In the genomic region with DNA sequence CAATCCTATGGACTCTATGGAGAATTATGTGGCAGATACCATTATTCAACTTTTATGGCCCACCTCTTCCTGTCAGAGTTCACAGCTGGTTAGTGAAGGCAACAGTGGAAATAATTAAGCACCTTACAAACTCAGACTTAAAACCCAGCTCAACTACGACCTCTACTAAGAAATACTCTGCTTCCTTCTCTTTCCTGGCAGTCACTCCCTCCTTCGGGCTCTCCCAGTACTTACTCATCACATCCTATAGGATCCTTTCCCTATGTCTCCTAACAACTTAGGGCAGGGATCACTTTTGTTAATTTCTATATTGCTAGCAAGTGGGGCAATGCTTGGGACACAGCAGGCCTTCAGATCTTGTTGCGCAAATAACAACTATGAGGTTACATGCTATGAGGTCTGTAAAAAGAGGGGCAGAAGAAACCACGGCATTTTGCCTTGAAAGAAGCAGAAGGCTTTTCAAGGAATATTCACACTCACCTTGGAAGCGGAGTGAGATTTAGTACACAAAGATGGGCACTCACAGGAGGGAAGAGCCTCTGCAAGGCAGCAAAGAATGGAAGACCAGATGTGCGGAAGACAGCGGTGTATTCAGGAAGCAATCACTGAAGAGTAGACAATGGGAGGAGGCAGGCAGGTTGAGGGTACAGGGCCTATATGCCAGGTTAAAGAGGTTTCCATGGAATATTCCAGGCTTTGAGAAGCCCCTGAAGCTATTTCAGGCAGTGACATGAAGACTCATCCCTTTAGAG, we compare ENCODE assay signal across 9 cellular contexts. TPM values are rescaled to one million over a fixed set of nuclear protein-coding genes. Genes with fewer than 3 reads are reported as not detected.
DNase-seq lines count a peak whose midpoint lies in the region; ATAC-seq and TF ChIP-seq lines count a peak whose summit lies in the region.
"Had no signal": no experiment of that assay in that cellular context is flagged by ENCODE, and none has a peak within 500 bp of the region (broad histone marks: within the 10 kb centered on the region; RNA-seq: fewer than 3 reads in every experiment).

No MANE protein-coding gene starts in this region.

- peaks cover 41% of the 10 kb centered on the region for H3K4me1 Mint-ChIP-seq in CD4-positive, alpha-beta T cell (ENCODE audit: low read depth)
- peaks cover 5% of the 10 kb centered on the region for H3K4me1 Mint-ChIP-seq in activated T-helper 17 cell treated with anti-CD3 and anti-CD28 coated beads, Interleukin-2, amount 50 U/mL, for 72 hours

- H3K27ac Mint-ChIP-seq in CD4-positive, alpha-beta T cell, result peak overlapping the region; percentile 88
- peak overlapping the region; percentile 61 for H3K27ac Mint-ChIP-seq in activated T-helper 17 cell treated with anti-CD3 and anti-CD28 coated beads, Interleukin-2, amount 50 U/mL, for 72 hours

- no peak for ATAC-seq in CD4-positive, alpha-beta T cell (ENCODE audit: poor library complexity)
- no peak for ATAC-seq in activated T-helper 17 cell treated with anti-CD3 and anti-CD28 coated beads, Interleukin-2, amount 50 U/mL, for 72 hours (replicated peaks)
- ATAC-seq in mucosa of descending colon (peak; percentile 44), GM18867 (IDR thresholded peaks at IDR 0.05; ENCODE audit: unreplicated experiment) (no peak), HG03342 (IDR thresholded peaks at IDR 0.05; ENCODE audit: unreplicated experiment) (no peak), HG03571 (IDR thresholded peaks at IDR 0.05; ENCODE audit: unreplicated experiment) (no peak)

- no peak for TF ChIP-seq CTCF in CD4-positive, alpha-beta T cell (IDR thresholded peaks at IDR 0.05)
- TF ChIP-seq CTCF in mucosa of descending colon (IDR thresholded peaks at IDR 0.05), result no peak

- no peak for DNase-seq in CD4-positive, alpha-beta T cell
- DNase-seq in HT-29 (ENCODE audit: low spot score), result peak; percentile 68
- DNase-seq in mucosa of descending colon, result no peak
- no peak for DNase-seq in hypothalamus (lab: John Stamatoyannopoulos, UW)

- no peaks in the 10 kb centered on the region for H3K36me3 ChIP-seq in mucosa of descending colon (ENCODE audit: low read depth)
- H3K36me3 ChIP-seq: thoracic aorta had no signal

- H3K27me3 ChIP-seq in CD4-positive, alpha-beta T cell (ENCODE audit: control insufficient read depth, insufficient read depth, low read length), result no peaks in the 10 kb centered on the region

- H3K4me3 ChIP-seq in mucosa of descending colon, result no peak overlapping the region

- no peaks in the 10 kb centered on the region for H3K9me3 ChIP-seq in CD4-positive, alpha-beta T cell (ENCODE audit: control insufficient read depth, low read length)
- no peaks in the 10 kb centered on the region for H3K9me3 ChIP-seq in mucosa of descending colon
- H3K9me3 ChIP-seq: thoracic aorta had no signal

- H3K9me3 Mint-ChIP-seq in CD4-positive, alpha-beta T cell, result no peaks in the 10 kb centered on the region
- H3K9me3 Mint-ChIP-seq in activated T-helper 17 cell treated with anti-CD3 and anti-CD28 coated beads, Interleukin-2, amount 50 U/mL, for 72 hours, result no peaks in the 10 kb centered on the region

- H3K36me3 Mint-ChIP-seq in CD4-positive, alpha-beta T cell (ENCODE audit: low read depth), result peaks cover 9% of the 10 kb centered on the region
- H3K36me3 Mint-ChIP-seq in activated T-helper 17 cell treated with anti-CD3 and anti-CD28 coated beads, Interleukin-2, amount 50 U/mL, for 72 hours (ENCODE audit: low read depth), result peaks cover 5% of the 10 kb centered on the region

- no peak overlapping the region for H3K27ac ChIP-seq in CD4-positive, alpha-beta T cell (ENCODE audit: low read depth, low read length)

- intact Hi-C loops in CD4-positive, alpha-beta T cell (cut with DNase I, micrococcal nuclease), result loop anchor here (5.0 to 10.0 kb wide), 4 partner anchors 92 to 647 kb away; partner anchors contain the start of gene SPC25 (in 1 of the 2)
- intact Hi-C loops in mucosa of descending colon (cut with DNase I, micrococcal nuclease), result loop anchor here in 1 of 2 donors (5.0 kb wide), 1 partner anchor 92 kb away; no protein-coding TSS in a partner anchor

- peaks cover 26% of the 10 kb centered on the region for H3K4me1 ChIP-seq in mucosa of descending colon (ENCODE audit: low read depth)

- no peaks in the 10 kb centered on the region for H3K27me3 Mint-ChIP-seq in CD4-positive, alpha-beta T cell
- no peaks in the 10 kb centered on the region for H3K27me3 Mint-ChIP-seq in activated T-helper 17 cell treated with anti-CD3 and anti-CD28 coated beads, Interleukin-2, amount 50 U/mL, for 72 hours

- CTCF ChIA-PET in CD4-positive, alpha-beta T cell (lab: Charles Lee), result interaction anchor here (1.1 kb wide), 1 partner anchor 26 kb away, joined by 3 read pairs; no protein-coding TSS in a partner anchor

- peak overlapping the region; percentile 94 for H3K4me3 Mint-ChIP-seq in CD4-positive, alpha-beta T cell
- H3K4me3 Mint-ChIP-seq in activated T-helper 17 cell treated with anti-CD3 and anti-CD28 coated beads, Interleukin-2, amount 50 U/mL, for 72 hours, result peak overlapping the region; percentile 79

- POLR2A ChIA-PET in CD4-positive, alpha-beta T cell (lab: Charles Lee), result interaction anchor here (1.2 kb wide), 1 partner anchor 69 kb away, joined by 3 read pairs; no protein-coding TSS in a partner anchor

RNA-seq across cellular contexts. Expression of gene STK39, which starts 2.1 kb away (rescaled TPM):
- 1 to 10 TPM; 7.9 to 9.5 TPM for total RNA-seq in CD4-positive, alpha-beta T cell
- 37.7 and 37.8 TPM in 2 replicates for total RNA-seq in HT-29 (2014; rRNA removed; shearing (Covaris generic))
- 10 to 100 TPM; 21.5 to 27.9 TPM for total RNA-seq in activated T-helper 17 cell treated with anti-CD3 and anti-CD28 coated beads, Interleukin-2, amount 50 U/mL, for 72 hours
- total RNA-seq in mucosa of descending colon, result 10 to 100 TPM; 36.4 to 57.5 (median 52.5) TPM
